11 cellular contexts compared by ENCODE assay signal in genomic region chr1:22870201-22870871, GRCh38.
DNase-seq lines count a peak whose midpoint lies in the region; ATAC-seq and TF ChIP-seq lines count a peak whose summit lies in the region.
"Had no signal": no experiment of that assay in that cellular context is flagged by ENCODE, and none has a peak within 500 bp of the region (broad histone marks: within the 10 kb centered on the region; RNA-seq: fewer than 3 reads in every experiment).

No MANE protein-coding gene starts in this region.

- no peaks in the 10 kb centered on the region for H3K4me1 Mint-ChIP-seq in T-helper 2 cell treated with Interferon-gamma antibody and Interleukin-4, amounts not matched to agents 5 μg/mL and 100 μg/mL, for 36 hours (ENCODE audit: low read depth)

- in situ Hi-C loops in gastrocnemius medialis (cut with MboI; ENCODE audit: low sequenced_read_pairs in 4 of 4) = no loop called here

- H3K4me1 ChIP-seq in gastrocnemius medialis = no peaks in the 10 kb centered on the region

- ATAC-seq in omental fat pad (ENCODE audit: low FRiP score) = peak; percentile 52
- ATAC-seq in GM18502 (IDR thresholded peaks at IDR 0.05; ENCODE audit: poor library complexity, unreplicated experiment) = no peak
- no peak for ATAC-seq in gastrocnemius medialis

- H3K4me3 ChIP-seq in fibroblast of mammary gland (ENCODE audit: control insufficient read depth, low read depth, low read length) = no peak overlapping the region
- no peak overlapping the region for H3K4me3 ChIP-seq in gastrocnemius medialis
- H3K4me3 ChIP-seq: coronary artery had no signal

- H3K9me3 ChIP-seq in gastrocnemius medialis = no peaks in the 10 kb centered on the region

- H3K4me3 Mint-ChIP-seq in T-helper 2 cell treated with Interferon-gamma antibody and Interleukin-4, amounts not matched to agents 5 μg/mL and 100 μg/mL, for 36 hours = no peak overlapping the region

- no peak for TF ChIP-seq POLR2A in gastrocnemius medialis (IDR thresholded peaks at IDR 0.05)

- H3K36me3 Mint-ChIP-seq in T-helper 2 cell treated with Interferon-gamma antibody and Interleukin-4, amounts not matched to agents 5 μg/mL and 100 μg/mL, for 36 hours (ENCODE audit: low read depth) = no peaks in the 10 kb centered on the region

- no peaks in the 10 kb centered on the region for H3K27me3 Mint-ChIP-seq in T-helper 2 cell treated with Interferon-gamma antibody and Interleukin-4, amounts not matched to agents 5 μg/mL and 100 μg/mL, for 36 hours (ENCODE audit: low read depth)

- H3K27ac ChIP-seq in gastrocnemius medialis = no peak overlapping the region
- H3K27ac ChIP-seq: coronary artery had no signal

- no peak overlapping the region for H3K27ac Mint-ChIP-seq in T-helper 2 cell treated with Interferon-gamma antibody and Interleukin-4, amounts not matched to agents 5 μg/mL and 100 μg/mL, for 36 hours

- TF ChIP-seq CTCF in fibroblast of mammary gland (conservative IDR thresholded peaks at IDR 0.05; ENCODE audit: control insufficient read depth, insufficient read depth, low read depth, low read length) (no peak), omental fat pad (IDR thresholded peaks at IDR 0.05) (no peak), gastrocnemius medialis (IDR thresholded peaks at IDR 0.05 in 4 of 5, conservative IDR thresholded peaks at IDR 0.05 in 1 of 5) (no peak)

- peaks cover 0 to 3% (median 0%) of the 10 kb centered on the region in 3 donors for H3K27me3 ChIP-seq in gastrocnemius medialis

- H3K36me3 ChIP-seq in gastrocnemius medialis = no peaks in the 10 kb centered on the region

- H3K9me3 Mint-ChIP-seq in T-helper 2 cell treated with Interferon-gamma antibody and Interleukin-4, amounts not matched to agents 5 μg/mL and 100 μg/mL, for 36 hours = no peaks in the 10 kb centered on the region

- peak; percentile 29 for DNase-seq in Daoy (ENCODE audit: low read depth)
- peak; percentile 71 for DNase-seq in NCI-H446 treated with DMSO at 0.1 percent for 48 hours (lab: John Stamatoyannopoulos, UW)
- DNase-seq in fibroblast of mammary gland (ENCODE audit: low read depth) = peak; percentile 45
- no peak for DNase-seq in omental fat pad (ENCODE audit: low spot score)
- DNase-seq in gastrocnemius medialis = no peak
- no peak for DNase-seq in T-helper 2 cell treated with Interferon-gamma antibody and Interleukin-4, amounts not matched to agents 5 μg/mL and 100 μg/mL, for 36 hours (ENCODE audit: low spot score)
- DNase-seq in SHP77 (lab: John Stamatoyannopoulos, UW) = no peak
- DNase-seq: activated CD4-positive, alpha-beta T cell treated with anti-CD3 and anti-CD28 coated beads for 48 hours; activated gamma-delta T cell treated with Interleukin-2 at 50 U/mL for 16 hours had no signal

- intact Hi-C loops in gastrocnemius medialis (cut with DNase I; ENCODE audit: low total_unique reads) = no loop called here

Comparison
In these comparisons a context has a peak if more than half of its experiments do, and no peak if none do; other contexts are left out.
1. DNase-seq: peak in Daoy (single experiment), NCI-H446 treated with DMSO at 0.1 percent for 48 hours (single experiment) and fibroblast of mammary gland (single experiment); none in omental fat pad (single experiment), gastrocnemius medialis (0 of 2), T-helper 2 cell treated with Interferon-gamma antibody and Interleukin-4, amounts not matched to agents 5 μg/mL and 100 μg/mL, for 36 hours (single experiment) and SHP77 (0 of 2).